Comparison of ENCODE assay signal across 1 cellular context in the genomic region with DNA sequence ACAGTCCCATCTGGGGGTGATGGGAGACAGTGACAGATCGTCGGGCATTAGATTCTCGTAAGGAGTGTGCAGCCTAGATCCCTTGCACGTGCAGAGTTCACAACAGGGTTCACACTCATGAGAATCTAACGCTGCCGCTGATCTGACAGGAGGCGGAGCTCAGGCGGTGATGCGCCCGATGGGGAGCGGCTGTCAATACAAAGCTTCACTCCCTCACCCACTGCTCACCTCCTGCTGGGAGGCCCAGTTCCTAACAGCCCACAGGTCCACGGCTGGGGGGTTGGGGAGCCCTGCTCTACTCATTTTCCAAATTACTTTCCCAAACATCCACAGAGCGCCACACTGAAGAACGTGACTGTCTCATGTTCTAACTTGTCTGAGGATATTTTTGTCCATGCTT.
A peak's percentile ranks its signal among the peaks of the same experiment; 100 is the strongest.
TF ChIP-seq lines count a peak whose summit lies in the region.

No MANE protein-coding gene starts in this region.

TF ChIP-seq in K562, 482 proteins besides CTCF, POLR2A, EP300 and RAD21:
- TF ChIP-seq ATF2 (CRISPR knock-in tag; IDR thresholded peaks at IDR 0.05) (no peak), THRAP3 (IDR thresholded peaks at IDR 0.05; ENCODE audit: borderline replicate concordance) (no peak), POLR2G (IDR thresholded peaks at IDR 0.05; ENCODE audit: low read depth, low read length) (0 out of 2 replicates have a peak, but pooled peaks have one; percentile 27), ZNF449 (CRISPR knock-in tag; IDR thresholded peaks at IDR 0.05) (no peak), CCNT2 (IDR thresholded peaks at IDR 0.05; ENCODE audit: borderline replicate concordance, extremely low read depth, insufficient read length, low read depth, low read length) (no peak), ZNF134 (CRISPR knock-in tag; conservative IDR thresholded peaks at IDR 0.05) (no peak)
TF ChIP-seq in K562: peak in this region for 1.
